ENCODE assay signal across 11 cellular contexts in genomic region chr9:133715295-133715865, GRCh38. TPM values are rescaled to one million over a fixed set of nuclear protein-coding genes. Genes with fewer than 3 reads are reported as not detected.
DNase-seq lines count a peak whose midpoint lies in the region; ATAC-seq and TF ChIP-seq lines count a peak whose summit lies in the region.
"Had no signal": no experiment of that assay in that cellular context is flagged by ENCODE, and none has a peak within 500 bp of the region (broad histone marks: within the 10 kb centered on the region; RNA-seq: fewer than 3 reads in every experiment).

No MANE protein-coding gene starts in this region.

- H4K20me1 ChIP-seq in BLaER1, result no peaks in the 10 kb centered on the region
- H4K20me1 ChIP-seq in fibroblast of lung (ENCODE audit: control insufficient read depth, extremely low read depth, insufficient read depth, low read length), result no peaks in the 10 kb centered on the region

- 0 out of 2 replicates have a peak overlapping the region, but pooled peaks have one; percentile 14 for H3K4me3 ChIP-seq in BLaER1
- H3K4me3 ChIP-seq in RWPE2 (ENCODE audit: severe bottlenecking), result no peak overlapping the region
- H3K4me3 ChIP-seq in fibroblast of lung (replicated peaks in 1 of 4; ENCODE audit: control extremely low read depth in 1 of 4, insufficient read depth in 1 of 4, low read depth in 3 of 4, low read length in 4 of 4), result no peak overlapping the region
- H3K4me3 ChIP-seq: GM12878 had no signal

- ATAC-seq in RWPE2 (ENCODE audit: low read depth), result no peak
- no peak for ATAC-seq in GM19397 (IDR thresholded peaks at IDR 0.05; ENCODE audit: unreplicated experiment)
- ATAC-seq in activated T-cell treated with anti-CD3 and anti-CD28 coated beads, Interleukin-2, amount 50 U/mL, for 4 hours, result no peak

- H3K27ac ChIP-seq in BLaER1 (peak overlapping the region; percentile 54), RWPE2 (ENCODE audit: poor library complexity, severe bottlenecking) (no peak overlapping the region), fibroblast of lung (ENCODE audit: insufficient read depth, low read length) (peak overlapping the region; percentile 52)
- H3K27ac ChIP-seq: parathyroid adenoma had no signal

- DNase-seq in RWPE2 (ENCODE audit: low spot score) (peak; percentile 51), fibroblast of lung (ENCODE audit: low read depth in 2 of 2) (peak; percentile 41 to 57), COR-L47 (lab: John Stamatoyannopoulos, UW) (no peak), DMS 273 treated with DMSO at 0.1 percent for 48 hours (lab: John Stamatoyannopoulos, UW) (no peak)
- no peak for DNase-seq in activated T-cell treated with anti-CD3 and anti-CD28 coated beads, Interleukin-2, amount 50 U/mL, for 4 hours
- DNase-seq: C1 segment of cervical spinal cord had no signal

- no peak overlapping the region for H2AFZ ChIP-seq in fibroblast of lung (ENCODE audit: low read length)
- H2AFZ ChIP-seq: parathyroid adenoma had no signal

- no peak for TF ChIP-seq CTCF in RWPE2 (IDR thresholded peaks at IDR 0.05; ENCODE audit: poor library complexity, severe bottlenecking)
- no peak for TF ChIP-seq CTCF in fibroblast of lung (conservative IDR thresholded peaks at IDR 0.05 in 1 of 2, IDR thresholded peaks at IDR 0.05 in 1 of 2; ENCODE audit: low read depth in 1 of 2, low read length in 2 of 2)
- TF ChIP-seq CTCF in nephron (IDR thresholded peaks at IDR 0.05; ENCODE audit: unreplicated experiment in 3 of 3), result no peak

- H3K9me3 ChIP-seq in BLaER1 (peaks cover 6% of the 10 kb centered on the region; the same call in 1 of the 2 replicates), RWPE2 (ENCODE audit: severe bottlenecking) (peaks cover under 1% of the 10 kb centered on the region), fibroblast of lung (ENCODE audit: control insufficient read depth, insufficient read depth, low read depth, low read length) (no peaks in the 10 kb centered on the region)

- peaks cover 2% of the 10 kb centered on the region for H3K36me3 Mint-ChIP-seq in nephron (ENCODE audit: low read depth)
- no peaks in the 10 kb centered on the region for H3K36me3 Mint-ChIP-seq in activated T-cell treated with anti-CD3 and anti-CD28 coated beads, Interleukin-2, amount 50 U/mL, for 4 hours (ENCODE audit: insufficient read depth)

- H3K27ac Mint-ChIP-seq in nephron, result peak overlapping the region; percentile 66 to 74 (median 70)

- H3K27me3 ChIP-seq in BLaER1 (0 out of 2 replicates have a peak, but pooled peaks cover 3% of the 10 kb centered on the region), RWPE2 (ENCODE audit: insufficient read depth, poor library complexity, severe bottlenecking) (no peaks in the 10 kb centered on the region), fibroblast of lung (ENCODE audit: control insufficient read depth, insufficient read depth, low read length) (no peaks in the 10 kb centered on the region)

- H3K4me2 ChIP-seq in BLaER1 (peak overlapping the region; percentile 97), fibroblast of lung (ENCODE audit: extremely low read depth, insufficient read depth, low read length) (no peak overlapping the region)

- H3K4me1 ChIP-seq in BLaER1, result peaks cover 70% of the 10 kb centered on the region
- H3K4me1 ChIP-seq in RWPE2 (ENCODE audit: insufficient read depth, poor library complexity, severe bottlenecking), result peaks cover 8% of the 10 kb centered on the region
- peaks cover 25% of the 10 kb centered on the region for H3K4me1 ChIP-seq in fibroblast of lung (ENCODE audit: control insufficient read depth, extremely low read depth, insufficient read depth, low read length)
- H3K4me1 ChIP-seq: parathyroid adenoma had no signal

- H3K4me1 Mint-ChIP-seq in nephron, result peaks cover 23% of the 10 kb centered on the region
- H3K4me1 Mint-ChIP-seq in activated T-cell treated with anti-CD3 and anti-CD28 coated beads, Interleukin-2, amount 50 U/mL, for 4 hours (ENCODE audit: low read depth), result peaks cover 2% of the 10 kb centered on the region

- H3K9me3 Mint-ChIP-seq in nephron, result no peaks in the 10 kb centered on the region
- H3K9me3 Mint-ChIP-seq in activated T-cell treated with anti-CD3 and anti-CD28 coated beads, Interleukin-2, amount 50 U/mL, for 4 hours, result no peaks in the 10 kb centered on the region

- H3K9ac ChIP-seq in BLaER1, result peak overlapping the region; percentile 57
- H3K9ac ChIP-seq in fibroblast of lung (ENCODE audit: insufficient read depth, low read length), result peak overlapping the region; percentile 45
- H3K9ac ChIP-seq: parathyroid adenoma had no signal

- H3K36me3 ChIP-seq in BLaER1 (no peaks in the 10 kb centered on the region), RWPE2 (ENCODE audit: low read depth) (no peaks in the 10 kb centered on the region), fibroblast of lung (ENCODE audit: control insufficient read depth, insufficient read depth, low read length) (no peaks in the 10 kb centered on the region)

- H3K27me3 Mint-ChIP-seq in nephron (ENCODE audit: low read depth), result peaks cover 19% of the 10 kb centered on the region
- H3K27me3 Mint-ChIP-seq in activated T-cell treated with anti-CD3 and anti-CD28 coated beads, Interleukin-2, amount 50 U/mL, for 4 hours (ENCODE audit: low read depth), result peaks cover 5% of the 10 kb centered on the region

- H3K4me3 Mint-ChIP-seq in nephron, result peak overlapping the region in 1 of 3 experiments; percentile 46
- H3K4me3 Mint-ChIP-seq in activated T-cell treated with anti-CD3 and anti-CD28 coated beads, Interleukin-2, amount 50 U/mL, for 4 hours, result no peak overlapping the region

- no peaks in the 10 kb centered on the region for H3K79me2 ChIP-seq in fibroblast of lung (ENCODE audit: control insufficient read depth, insufficient read depth, low read length)
- H3K79me2 ChIP-seq: parathyroid adenoma had no signal

RNA-seq across cellular contexts. Expression of gene SARDH, which starts 22.8 kb away (rescaled TPM):
- total RNA-seq in fibroblast of lung, result 4.8 and 9.0 TPM in 2 replicates
- polyA plus RNA-seq in fibroblast of lung, result 0.49 and 2.5 TPM in 2 replicates
- polyA plus RNA-seq in fibroblast of lung (2012), result 0.93 and 4.8 TPM in 2 replicates
- 1.6 and 3.8 TPM in 2 replicates for polyA minus RNA-seq in fibroblast of lung (ENCODE audit: low replicate concordance)
- total RNA-seq in activated T-cell treated with anti-CD3 and anti-CD28 coated beads, Interleukin-2, amount 50 U/mL, for 4 hours, result 1 to 10 TPM; 3.6 to 5.5 (median 5.0) TPM

Comparison
In these comparisons a context has a peak if more than half of its experiments do, and no peak if none do; other contexts are left out.
1. DNase-seq: peak in RWPE2 (single experiment) and fibroblast of lung (2 of 2); none in COR-L47 (single experiment), DMS 273 treated with DMSO at 0.1 percent for 48 hours (single experiment) and activated T-cell treated with anti-CD3 and anti-CD28 coated beads, Interleukin-2, amount 50 U/mL, for 4 hours (single experiment).